ENCODE assay signal across 11 cellular contexts in the genomic region with DNA sequence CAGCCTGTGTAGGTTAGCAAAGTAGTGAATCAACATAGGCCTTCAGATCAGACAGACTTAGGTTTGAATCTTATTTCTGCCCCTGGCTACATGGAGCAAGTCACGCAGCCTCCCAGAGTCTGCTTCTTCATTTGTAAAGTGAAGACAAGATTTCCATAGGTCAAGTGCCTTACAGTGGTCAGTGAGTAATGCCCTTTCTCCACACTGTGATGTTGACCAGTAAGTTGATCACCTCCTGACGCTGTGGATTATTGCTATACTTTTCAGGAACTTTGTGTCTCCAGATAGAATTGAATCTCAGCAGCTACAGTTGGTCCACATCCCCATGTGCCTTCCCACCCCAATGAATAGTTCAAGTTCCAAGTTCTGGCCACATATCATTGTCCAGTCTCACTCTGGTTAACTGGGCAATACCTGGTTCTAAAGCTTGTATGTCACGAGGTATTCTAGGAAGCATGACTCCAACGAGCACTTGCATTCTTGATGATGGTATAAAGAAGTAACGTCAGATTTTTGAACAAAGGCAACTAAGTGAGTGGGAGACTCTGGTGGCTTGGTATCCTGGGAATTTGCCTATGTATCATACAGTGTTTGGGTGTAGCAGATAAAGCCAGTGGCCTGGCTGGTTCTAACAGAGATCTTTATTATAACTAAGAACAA. TPM values are rescaled to one million over a fixed set of nuclear protein-coding genes. Genes with fewer than 3 reads are reported as not detected.
A peak's percentile ranks its signal among the peaks of the same experiment; 100 is the strongest.
DNase-seq lines count a peak whose midpoint lies in the region; ATAC-seq and TF ChIP-seq lines count a peak whose summit lies in the region.
"Had no signal": no experiment of that assay in that cellular context is flagged by ENCODE, and none has a peak within 500 bp of the region (broad histone marks: within the 10 kb centered on the region; RNA-seq: fewer than 3 reads in every experiment).

No MANE protein-coding gene starts in this region.

- DNase-seq in HFFc6 (peak; percentile 90), astrocyte of the spinal cord (ENCODE audit: low read depth, low spot score) (peak; percentile 42), immature natural killer cell (no peak), smooth muscle cell (lab: John Stamatoyannopoulos, UW; ENCODE audit: unreplicated experiment) (no peak), ascending aorta (ENCODE audit: low spot score in 2 of 2) (no peak), NCI-H1417 treated with DMSO at 0.1 percent for 48 hours (lab: John Stamatoyannopoulos, UW) (no peak)
- DNase-seq in activated CD8-positive, alpha-beta T cell treated with anti-CD3 and anti-CD28 coated beads for 36 hours, result no peak
- DNase-seq: activated naive CD8-positive, alpha-beta T cell treated with anti-CD3 and anti-CD28 coated beads, Interleukin-2, amount 10 ng/mL, durations not matched to agents 7 days and 5 days; NCI-H345 had no signal

- no peaks in the 10 kb centered on the region; the same call in 1 of the 2 replicates for H3K27me3 Mint-ChIP-seq in HFFc6 (ENCODE audit: insufficient read depth)
- H3K27me3 Mint-ChIP-seq in immature natural killer cell (ENCODE audit: low read depth in 3 of 3), result peaks cover 5 to 22% (median 16%) of the 10 kb centered on the region in 3 donors
- no peaks in the 10 kb centered on the region for H3K27me3 Mint-ChIP-seq in activated CD8-positive, alpha-beta T cell treated with anti-CD3 and anti-CD28 coated beads for 36 hours

- CTCF ChIA-PET in activated CD8-positive, alpha-beta T cell treated with anti-CD3 and anti-CD28 coated beads for 36 hours (lab: Charles Lee), result interaction anchor here (0.8 to 1.5 kb wide), 2 partner anchors 102 to 154 kb away, joined by 3 read pairs; no protein-coding TSS in a partner anchor

- H3F3A ChIP-seq in smooth muscle cell (ENCODE audit: low read depth), result peaks cover 26% of the 10 kb centered on the region

- no peak overlapping the region for H3K4me3 ChIP-seq in astrocyte of the spinal cord (ENCODE audit: low read depth, low read length)
- H3K4me3 ChIP-seq in smooth muscle cell, result no peak overlapping the region
- no peak overlapping the region for H3K4me3 ChIP-seq in ascending aorta
- H3K4me3 ChIP-seq: sigmoid colon had no signal

- intact Hi-C loops in ascending aorta (cut with DNase I), result loop anchor here (10.0 kb wide), 1 partner anchor 1032 kb away; the partner anchor contains the start of gene YPEL5
- intact Hi-C loops in activated CD8-positive, alpha-beta T cell treated with anti-CD3 and anti-CD28 coated beads for 36 hours (cut with micrococcal nuclease), result loop anchor here (10.0 kb wide), 1 partner anchor 98 kb away; no protein-coding TSS in a partner anchor

- H3K79me2 ChIP-seq in smooth muscle cell (ENCODE audit: low read depth), result peaks cover 18% of the 10 kb centered on the region

- H3K4me1 ChIP-seq in smooth muscle cell (ENCODE audit: low read depth) (peaks cover 14% of the 10 kb centered on the region), ascending aorta (peaks cover 0 to 13% of the 10 kb centered on the region in 2 donors)

- peaks cover 86% of the 10 kb centered on the region for H3K4me1 Mint-ChIP-seq in HFFc6 (ENCODE audit: low read depth)
- peaks cover 26 to 38% of the 10 kb centered on the region in 2 donors for H3K4me1 Mint-ChIP-seq in immature natural killer cell
- peaks cover 29% of the 10 kb centered on the region for H3K4me1 Mint-ChIP-seq in activated CD8-positive, alpha-beta T cell treated with anti-CD3 and anti-CD28 coated beads for 36 hours (ENCODE audit: low read depth)

- H2AFZ ChIP-seq in smooth muscle cell (ENCODE audit: low read depth), result no peak overlapping the region

- peak overlapping the region; percentile 96 for H3K27ac Mint-ChIP-seq in HFFc6
- peak overlapping the region in 5 of 6 donors; percentile 80 to 97 (median 95) for H3K27ac Mint-ChIP-seq in immature natural killer cell
- H3K27ac Mint-ChIP-seq in activated CD8-positive, alpha-beta T cell treated with anti-CD3 and anti-CD28 coated beads for 36 hours, result no peak overlapping the region

- no peak overlapping the region for H3K4me2 ChIP-seq in smooth muscle cell

- H3K9me3 ChIP-seq in smooth muscle cell (replicated peaks; ENCODE audit: low read depth) (no peaks in the 10 kb centered on the region), ascending aorta (no peaks in the 10 kb centered on the region)
- H3K9me3 ChIP-seq: sigmoid colon had no signal

- H3K36me3 Mint-ChIP-seq in HFFc6 (ENCODE audit: low read depth) (no peaks in the 10 kb centered on the region; the same call in 1 of the 2 replicates), immature natural killer cell (no peaks in the 10 kb centered on the region)
- H3K36me3 Mint-ChIP-seq in activated CD8-positive, alpha-beta T cell treated with anti-CD3 and anti-CD28 coated beads for 36 hours (ENCODE audit: low read depth), result peaks cover 1% of the 10 kb centered on the region

- WGBS in smooth muscle cell (ENCODE audit: low lambda C conversion rate), result 50% methylated on average over 5 of the region's 5 CpGs

- H3K27me3 ChIP-seq in smooth muscle cell (ENCODE audit: low read depth), result no peaks in the 10 kb centered on the region
- H3K27me3 ChIP-seq in ascending aorta, result no peaks in the 10 kb centered on the region
- H3K27me3 ChIP-seq: sigmoid colon had no signal

- H3K9me3 Mint-ChIP-seq in HFFc6 (no peaks in the 10 kb centered on the region), immature natural killer cell (no peaks in the 10 kb centered on the region)
- no peaks in the 10 kb centered on the region for H3K9me3 Mint-ChIP-seq in activated CD8-positive, alpha-beta T cell treated with anti-CD3 and anti-CD28 coated beads for 36 hours
- H3K9me3 Mint-ChIP-seq: activated naive CD8-positive, alpha-beta T cell treated with anti-CD3 and anti-CD28 coated beads, Interleukin-2, amount 10 ng/mL, durations not matched to agents 7 days and 5 days had no signal

- H3K27ac ChIP-seq in smooth muscle cell (ENCODE audit: low read depth) (peak overlapping the region; percentile 87), ascending aorta (no peak overlapping the region)

- no peaks in the 10 kb centered on the region for H4K20me1 ChIP-seq in smooth muscle cell (ENCODE audit: low read depth)

- in situ Hi-C loops in astrocyte of the spinal cord (cut with HindIII; ENCODE audit: low sequenced_read_pairs), result no loop called here

- no peak for ATAC-seq in activated CD8-positive, alpha-beta T cell treated with anti-CD3 and anti-CD28 coated beads for 36 hours
- no peak for ATAC-seq in HG03457 (IDR thresholded peaks at IDR 0.05; ENCODE audit: unreplicated experiment)

- H3K4me3 Mint-ChIP-seq in HFFc6 (peak overlapping the region; percentile 84), immature natural killer cell (peak overlapping the region in 4 of 5 donors; percentile 87 to 96 (median 92))
- no peak overlapping the region for H3K4me3 Mint-ChIP-seq in activated CD8-positive, alpha-beta T cell treated with anti-CD3 and anti-CD28 coated beads for 36 hours

- POLR2A ChIA-PET in activated CD8-positive, alpha-beta T cell treated with anti-CD3 and anti-CD28 coated beads for 36 hours (lab: Charles Lee), result interaction anchor here (0.8 to 4.5 kb wide), 3 partner anchors 9 to 102 kb away, joined by 3 to 29 read pairs (median 6); no protein-coding TSS in a partner anchor

- H3K9ac ChIP-seq in smooth muscle cell (ENCODE audit: low read depth), result peak overlapping the region; percentile 50

- no peaks in the 10 kb centered on the region for H3K36me3 ChIP-seq in smooth muscle cell (ENCODE audit: low read depth)
- H3K36me3 ChIP-seq in ascending aorta, result no peaks in the 10 kb centered on the region
- H3K36me3 ChIP-seq: sigmoid colon had no signal

- TF ChIP-seq CTCF in HFFc6 (IDR thresholded peaks at IDR 0.05) (no peak), astrocyte of the spinal cord (IDR thresholded peaks at IDR 0.05; ENCODE audit: low read depth, low read length) (no peak), smooth muscle cell (IDR thresholded peaks at IDR 0.05; ENCODE audit: borderline replicate concordance, insufficient read depth, poor library complexity, severe bottlenecking) (no peak), ascending aorta (IDR thresholded peaks at IDR 0.05) (no peak)
- no peak for TF ChIP-seq CTCF in activated CD8-positive, alpha-beta T cell treated with anti-CD3 and anti-CD28 coated beads for 36 hours (IDR thresholded peaks at IDR 0.05)

RNA-seq across cellular contexts. Expression of gene CLIP4, which starts 2.1 kb away (rescaled TPM):
- total RNA-seq in HFFc6 (2021; fragmentation: NEBNext Ultra II Directional; extraction: Animal tissue kit (Norgen Biotek cat#: 25700)), result 10 to 100 TPM; 33.7 to 40.9 (median 36.6) TPM
- polyA plus RNA-seq in immature natural killer cell (10 to 100 TPM; 20.4 to 32.7 (median 20.5) TPM), smooth muscle cell (5.7 and 12.5 TPM in 2 replicates)
- total RNA-seq in smooth muscle cell (18.9 and 27.1 TPM in 2 replicates), ascending aorta (9.5 TPM)
- total RNA-seq in activated CD8-positive, alpha-beta T cell treated with anti-CD3 and anti-CD28 coated beads for 36 hours, result 10 to 100 TPM; 25.3 to 28.3 TPM

RNA-seq across cellular contexts. Expression of gene PCARE, which starts 38.8 kb away (rescaled TPM):
- total RNA-seq in HFFc6 (2021; fragmentation: NEBNext Ultra II Directional; extraction: Animal tissue kit (Norgen Biotek cat#: 25700)), result not detected
- not detected for polyA plus RNA-seq in immature natural killer cell
- not detected in 2 replicates for total RNA-seq in smooth muscle cell
- not detected in 2 replicates for polyA plus RNA-seq in smooth muscle cell
- not detected for total RNA-seq in ascending aorta
- not detected for total RNA-seq in activated CD8-positive, alpha-beta T cell treated with anti-CD3 and anti-CD28 coated beads for 36 hours
- total RNA-seq: activated naive CD8-positive, alpha-beta T cell treated with anti-CD3 and anti-CD28 coated beads, Interleukin-2, amount 10 ng/mL, durations not matched to agents 7 days and 5 days had no signal
- polyA plus RNA-seq: sigmoid colon had no signal

Comparison
In these comparisons a context has a peak if more than half of its experiments do, and no peak if none do; other contexts are left out.
1. DNase-seq: peak in HFFc6 (single experiment) and astrocyte of the spinal cord (single experiment); none in immature natural killer cell (0 of 3), smooth muscle cell (single experiment), ascending aorta (0 of 2), NCI-H1417 treated with DMSO at 0.1 percent for 48 hours (single experiment) and activated CD8-positive, alpha-beta T cell treated with anti-CD3 and anti-CD28 coated beads for 36 hours (single experiment).